ENCODE assay signal across 8 cellular contexts in genomic region chr9:91192379-91192775, GRCh38.
DNase-seq lines count a peak whose midpoint lies in the region; ATAC-seq and TF ChIP-seq lines count a peak whose summit lies in the region.

No MANE protein-coding gene starts in this region.

- H3K27ac ChIP-seq in osteoblast (ENCODE audit: low read depth, low read length), result peak overlapping the region; percentile 100

- DNase-seq in EH (ENCODE audit: low read depth) (peak; percentile 29), NCI-H524 (lab: John Stamatoyannopoulos, UW) (peak; percentile 84 to 94), osteoblast (ENCODE audit: insufficient read length, low spot score, missing footprints) (no peak), MG63 (no peak), mesenteric fat pad (ENCODE audit: low spot score) (no peak)

- H3K4me3 Mint-ChIP-seq in dendritic cell treated with granulocyte-macrophage colony-stimulating factor and Interleukin-4, amounts not matched to agents 40 ng/mL and 50 ng/mL, for 4 days, result peak overlapping the region; percentile 38

- no peaks in the 10 kb centered on the region for H3K36me3 Mint-ChIP-seq in dendritic cell treated with granulocyte-macrophage colony-stimulating factor and Interleukin-4, amounts not matched to agents 40 ng/mL and 50 ng/mL, for 4 days (ENCODE audit: low read depth)

- ATAC-seq in GM18873 (IDR thresholded peaks at IDR 0.05; ENCODE audit: low FRiP score, unreplicated experiment), result no peak
- no peak for ATAC-seq in GM21723 (IDR thresholded peaks at IDR 0.05; ENCODE audit: unreplicated experiment)

- peaks cover 11% of the 10 kb centered on the region for H3K9me3 Mint-ChIP-seq in dendritic cell treated with granulocyte-macrophage colony-stimulating factor and Interleukin-4, amounts not matched to agents 40 ng/mL and 50 ng/mL, for 4 days

- H3K27me3 ChIP-seq in osteoblast (ENCODE audit: insufficient read depth, low read length), result no peaks in the 10 kb centered on the region
- H3K27me3 ChIP-seq in MG63, result no peaks in the 10 kb centered on the region

- peaks cover 79% of the 10 kb centered on the region for H3K4me1 Mint-ChIP-seq in dendritic cell treated with granulocyte-macrophage colony-stimulating factor and Interleukin-4, amounts not matched to agents 40 ng/mL and 50 ng/mL, for 4 days (ENCODE audit: low read depth)

- no peak for TF ChIP-seq CTCF in osteoblast (IDR thresholded peaks at IDR 0.05; ENCODE audit: extremely low read depth, low read depth, low read length)

- peak overlapping the region; percentile 90 for H3K4me2 ChIP-seq in osteoblast (ENCODE audit: insufficient read depth, low read length)

- H3K4me1 ChIP-seq in osteoblast (ENCODE audit: insufficient read depth, low read length), result peaks cover 41% of the 10 kb centered on the region

- no peaks in the 10 kb centered on the region for H3K79me2 ChIP-seq in osteoblast (ENCODE audit: insufficient read depth, low read length)

- intact Hi-C loops in dendritic cell treated with granulocyte-macrophage colony-stimulating factor and Interleukin-4, amounts not matched to agents 40 ng/mL and 50 ng/mL, for 4 days (cut with micrococcal nuclease), result loop anchor here (2.0 to 5.0 kb wide), 2 partner anchors 155 to 230 kb away; partner anchors contain the start of gene NFIL3

- H4K20me1 ChIP-seq in osteoblast (ENCODE audit: insufficient read depth, low read length), result no peaks in the 10 kb centered on the region

- H2AFZ ChIP-seq in osteoblast (ENCODE audit: low read length), result peak overlapping the region; percentile 36

- H3K4me3 ChIP-seq in osteoblast (ENCODE audit: insufficient read depth, low read length) (peak overlapping the region; percentile 5), MG63 (no peak overlapping the region)

- no peaks in the 10 kb centered on the region for H3K36me3 ChIP-seq in osteoblast (ENCODE audit: insufficient read depth, low read length)
- H3K36me3 ChIP-seq in MG63, result no peaks in the 10 kb centered on the region

- no peaks in the 10 kb centered on the region for H3K27me3 Mint-ChIP-seq in dendritic cell treated with granulocyte-macrophage colony-stimulating factor and Interleukin-4, amounts not matched to agents 40 ng/mL and 50 ng/mL, for 4 days

- H3K9me3 ChIP-seq in osteoblast (ENCODE audit: low read depth, low read length), result no peaks in the 10 kb centered on the region
- no peaks in the 10 kb centered on the region for H3K9me3 ChIP-seq in MG63

- H3K27ac Mint-ChIP-seq in dendritic cell treated with granulocyte-macrophage colony-stimulating factor and Interleukin-4, amounts not matched to agents 40 ng/mL and 50 ng/mL, for 4 days, result peak overlapping the region; percentile 100

Comparison
In these comparisons a context has a peak if more than half of its experiments do, and no peak if none do; other contexts are left out.
1. DNase-seq: peak in EH (single experiment) and NCI-H524 (2 of 2); none in osteoblast (single experiment), MG63 (single experiment) and mesenteric fat pad (single experiment).